ENCODE assay signal across 28 cellular contexts in genomic region chr6:100487638-100488037, GRCh38. TPM values are rescaled to one million over a fixed set of nuclear protein-coding genes. Genes with fewer than 3 reads are reported as not detected.
"Had no signal": no experiment of that assay in that cellular context is flagged by ENCODE, and none has a peak within 500 bp of the region (broad histone marks: within the 10 kb centered on the region; RNA-seq: fewer than 3 reads in every experiment).

No MANE protein-coding gene starts in this region.

- DNase-seq: colonic mucosa; cortex of kidney; effector CD8-positive, alpha-beta T cell; effector memory CD8-positive, alpha-beta T cell; endodermal cell; erythroblast; esophagus squamous epithelium; foreskin melanocyte; gastrocnemius medialis; glutamatergic neuron; head of caudate nucleus; heart right ventricle; hippocampal formation; left cardiac atrium; left ventricle myocardium inferior; lower lobe of right lung; mesendoderm; midbrain; naive thymus-derived CD4-positive, alpha-beta T cell had no signal

- ATAC-seq: effector memory CD8-positive, alpha-beta T cell; esophagus mucosa; gastrocnemius medialis; heart right ventricle; left cardiac atrium; lower lobe of right lung; naive thymus-derived CD4-positive, alpha-beta T cell had no signal

- H3K36me3 ChIP-seq: colonic mucosa, esophagus squamous epithelium, gastrocnemius medialis, heart right ventricle, left ventricle myocardium inferior, lower lobe of right lung had no signal

- H3K4me1 ChIP-seq: colonic mucosa, esophagus squamous epithelium, gastrocnemius medialis, heart right ventricle, left ventricle myocardium inferior, lower lobe of right lung had no signal

- H3K4me3 Mint-ChIP-seq: dendritic cell treated with granulocyte-macrophage colony-stimulating factor and Interleukin-4, amounts not matched to agents 40 ng/mL and 50 ng/mL, for 4 days; effector memory CD8-positive, alpha-beta T cell; endodermal cell; naive thymus-derived CD4-positive, alpha-beta T cell had no signal

- H3K27ac Mint-ChIP-seq: dendritic cell treated with granulocyte-macrophage colony-stimulating factor and Interleukin-4, amounts not matched to agents 40 ng/mL and 50 ng/mL, for 4 days; effector memory CD8-positive, alpha-beta T cell; endodermal cell; naive thymus-derived CD4-positive, alpha-beta T cell had no signal

- H3K9me3 Mint-ChIP-seq: dendritic cell treated with granulocyte-macrophage colony-stimulating factor and Interleukin-4, amounts not matched to agents 40 ng/mL and 50 ng/mL, for 4 days; effector memory CD8-positive, alpha-beta T cell had no signal

- H3K4me3 ChIP-seq: colonic mucosa, esophagus squamous epithelium, gastrocnemius medialis, heart right ventricle, left ventricle myocardium inferior, lower lobe of right lung had no signal

- H3K27ac ChIP-seq: colonic mucosa, epithelial cell of prostate, esophagus squamous epithelium, gastrocnemius medialis, heart right ventricle, left ventricle myocardium inferior, lower lobe of right lung had no signal

- H3K9me3 ChIP-seq: colonic mucosa, esophagus squamous epithelium, gastrocnemius medialis, heart right ventricle, left ventricle myocardium inferior, lower lobe of right lung had no signal

- H3K4me1 Mint-ChIP-seq: endodermal cell; naive thymus-derived CD4-positive, alpha-beta T cell had no signal

RNA-seq across cellular contexts. Expression of gene SIM1, which starts 22.9 kb away (rescaled TPM):
- total RNA-seq: dermis microvascular lymphatic vessel endothelial cell; esophagus mucosa; glomerular endothelial cell; heart right ventricle; left cardiac atrium; left ventricle myocardium inferior; lower lobe of right lung; lung microvascular endothelial cell; mononuclear cell; mucosa of gallbladder; naive thymus-derived CD4-positive, alpha-beta T cell had no signal
- polyA plus RNA-seq: heart right ventricle; keratinocyte; naive thymus-derived CD4-positive, alpha-beta T cell had no signal
